30 cellular contexts compared by ENCODE assay signal in the genomic region with DNA sequence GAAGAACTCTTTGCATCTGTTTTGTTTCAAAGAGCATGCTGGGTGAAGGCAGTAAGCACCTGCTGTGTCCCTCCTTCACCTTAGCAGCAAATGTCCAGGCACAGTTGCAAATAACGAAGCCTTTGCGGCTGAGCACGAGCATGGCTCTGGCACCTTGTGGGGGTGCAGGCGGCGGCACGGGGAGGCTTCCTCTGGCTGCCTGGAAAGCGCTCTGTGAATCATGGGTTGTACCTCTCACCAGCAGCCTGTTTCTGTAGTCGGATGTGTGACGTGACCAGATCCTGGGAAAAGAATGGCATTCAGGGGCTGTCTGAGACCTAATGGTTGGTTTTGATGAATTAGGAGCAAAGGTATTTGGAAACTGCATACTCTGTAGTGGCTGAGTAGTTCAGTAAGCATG.
DNase-seq lines count a peak whose midpoint lies in the region; ATAC-seq, FAIRE-seq and TF ChIP-seq lines count a peak whose summit lies in the region.
"Had no signal": no experiment of that assay in that cellular context is flagged by ENCODE, and none has a peak within 500 bp of the region (broad histone marks: within the 10 kb centered on the region; RNA-seq: fewer than 3 reads in every experiment).

No MANE protein-coding gene starts in this region.

- no peak overlapping the region for H3K56ac ChIP-seq in H1 (replicated peaks; ENCODE audit: insufficient read length, low read depth, low read length)

- TF ChIP-seq POLR2A in H1 (IDR thresholded peaks at IDR 0.05; ENCODE audit: control extremely low read depth in 1 of 2, low read depth in 2 of 2, low read length in 2 of 2) = no peak

- no peak overlapping the region for H3K23ac ChIP-seq in H1 (ENCODE audit: insufficient read length)

- no peak overlapping the region for H3K14ac ChIP-seq in H1 (ENCODE audit: insufficient read length)

- H3K4me1 Mint-ChIP-seq in natural killer cell = peaks cover 54 to 63% of the 10 kb centered on the region in 2 donors
- peaks cover 43 to 46% of the 10 kb centered on the region in 2 donors for H3K4me1 Mint-ChIP-seq in natural killer cell treated with Interleukin-12 subunit alpha and Interleukin-12 subunit beta and Interleukin-15 and Interleukin-18, amount 100 ng/mL, for 72 hours (ENCODE audit: low read depth in 2 of 2)
- H3K4me1 Mint-ChIP-seq: IgD-negative memory B cell had no signal

- CTCF ChIA-PET in H1 (lab: Charles Lee; ENCODE audit: partially characterized antibody) = interaction anchor here (0.6 to 3.4 kb wide), 4 partner anchors 9 to 104 kb away, joined by 3 to 24 read pairs (median 4); no protein-coding TSS in a partner anchor

- no peak overlapping the region for H3K18ac ChIP-seq in H1 (ENCODE audit: extremely low read depth, low read length)

- peaks cover 8% of the 10 kb centered on the region for H3K36me3 Mint-ChIP-seq in natural killer cell
- peaks cover 14% of the 10 kb centered on the region for H3K36me3 Mint-ChIP-seq in natural killer cell treated with Interleukin-12 subunit alpha and Interleukin-12 subunit beta and Interleukin-15 and Interleukin-18, amount 100 ng/mL, for 72 hours

- no peaks in the 10 kb centered on the region; a peak in 1 of 7 replicates for H3K4me1 ChIP-seq in H1 (replicated peaks in 1 of 4; ENCODE audit: control insufficient read depth in 3 of 4, insufficient read depth in 4 of 4, low read length in 3 of 4)
- H3K4me1 ChIP-seq: BE2C had no signal

- no peak overlapping the region for H3K4me2 ChIP-seq in H1 (ENCODE audit: insufficient read depth in 1 of 2, low read depth in 2 of 2, low read length in 2 of 2)
- H3K4me2 ChIP-seq: PC-9, SK-N-SH had no signal

- ATAC-seq in natural killer cell = no peak
- ATAC-seq in natural killer cell treated with Interleukin-12 subunit alpha and Interleukin-12 subunit beta and Interleukin-15 and Interleukin-18, amount 100 ng/mL, for 72 hours = no peak
- ATAC-seq: activated CD4-positive, CD25-positive, alpha-beta regulatory T cell treated with anti-CD3 and anti-CD28 coated beads, Interleukin-2, amount 50 U/mL, for 24 hours; activated naive CD8-positive, alpha-beta T cell treated with anti-CD3 and anti-CD28 coated beads, Interleukin-2, amount 50 U/mL, for 24 hours; body of pancreas; esophagus mucosa; left ventricle myocardium superior; stimulated activated naive CD8-positive, alpha-beta T cell treated with anti-CD3 and anti-CD28 coated beads, Interleukin-15, amount 100 ng/mL, for 72 hours had no signal

- no peak overlapping the region; the same call in 1 of the 2 replicates for H2BK5ac ChIP-seq in H1 (ENCODE audit: low read depth, low read length)

- no peak overlapping the region for H2AK5ac ChIP-seq in H1 (ENCODE audit: low read depth, low read length)

- no peak for DNase-seq in natural killer cell
- DNase-seq in natural killer cell treated with Interleukin-12 subunit alpha and Interleukin-12 subunit beta and Interleukin-15 and Interleukin-18, amount 100 ng/mL, for 72 hours (ENCODE audit: low spot score) = no peak
- no peak for DNase-seq in H1 (ENCODE audit: low read depth in 1 of 2, low spot score in 2 of 2)
- DNase-seq in posterior vena cava (ENCODE audit: low spot score) = peak; percentile 60
- no peak for DNase-seq in stimulated activated naive CD4-positive, alpha-beta T cell (lab: John Stamatoyannopoulos, UW)
- no peak for DNase-seq in DMS153 treated with DMSO at 0.1 percent for 48 hours (lab: John Stamatoyannopoulos, UW; ENCODE audit: unreplicated experiment)
- no peak for DNase-seq in HuH-7.5 (ENCODE audit: low spot score)
- DNase-seq: ACHN; activated CD4-positive, alpha-beta memory T cell treated with anti-CD3 and anti-CD28 coated beads, Interleukin-2, amount 10 ng/mL, durations not matched to agents 7 days and 5 days; activated CD8-positive, alpha-beta memory T cell treated with anti-CD3 and anti-CD28 coated beads, Interleukin-2, amount 50 U/mL, for 48 hours; activated naive CD8-positive, alpha-beta T cell treated with anti-CD3 and anti-CD28 coated beads, Interleukin-2, amount 50 U/mL, for 24 hours; BE2C; CD8-positive, alpha-beta memory T cell; glutamatergic neuron; HFFc6; left ventricle myocardium superior; NCI-H2107; PC-9; SK-N-SH; small intestine; stimulated activated naive CD8-positive, alpha-beta T cell treated with anti-CD3 and anti-CD28 coated beads, Interleukin-15, amount 100 ng/mL, for 72 hours had no signal

- H4K20me1 ChIP-seq in H1 (replicated peaks in 1 of 2; ENCODE audit: control insufficient read depth in 1 of 2, insufficient read depth in 2 of 2, low read length in 2 of 2) = peaks cover 5 to 29% of the 10 kb centered on the region in 2 experiments

- H2BK20ac ChIP-seq in H1 (ENCODE audit: low read length) = no peak overlapping the region

- no peak overlapping the region for H2BK12ac ChIP-seq in H1 (ENCODE audit: low read depth, low read length)

- H3K27ac Mint-ChIP-seq in natural killer cell = peak overlapping the region; percentile 31 to 66
- H3K27ac Mint-ChIP-seq in natural killer cell treated with Interleukin-12 subunit alpha and Interleukin-12 subunit beta and Interleukin-15 and Interleukin-18, amount 100 ng/mL, for 72 hours = no peak overlapping the region
- H3K27ac Mint-ChIP-seq: activated CD4-positive, alpha-beta memory T cell treated with anti-CD3 and anti-CD28 coated beads, Interleukin-2, amount 10 ng/mL, durations not matched to agents 7 days and 5 days; activated naive CD8-positive, alpha-beta T cell treated with anti-CD3 and anti-CD28 coated beads, Interleukin-2, amount 50 U/mL, for 24 hours; dendritic cell treated with granulocyte-macrophage colony-stimulating factor and Interleukin-4, amounts not matched to agents 40 ng/mL and 50 ng/mL, for 4 days; HFFc6; T-helper 1 cell treated with Interleukin-12 subunit alpha and Interleukin-12 subunit beta and Interleukin-4 antibody, amounts not matched to agents 30 μg/mL and 1 μg/mL, for 36 hours had no signal

- no peak overlapping the region for H2AFZ ChIP-seq in H1 (ENCODE audit: low read length)
- H2AFZ ChIP-seq: PC-9 had no signal

- H3K9me3 ChIP-seq in H1 (ENCODE audit: insufficient read depth in 2 of 2, low read depth in 1 of 2, low read length in 1 of 2) = no peaks in the 10 kb centered on the region
- H3K9me3 ChIP-seq: BE2C, body of pancreas, SK-N-SH, thoracic aorta had no signal

- TF ChIP-seq CTCF in natural killer cell (IDR thresholded peaks at IDR 0.05) = no peak
- no peak for TF ChIP-seq CTCF in H1 (IDR thresholded peaks at IDR 0.05; ENCODE audit: control extremely low read depth in 1 of 3, insufficient read depth in 1 of 3, low read depth in 1 of 3, low read length in 3 of 3)

- peaks cover 0 to 7% of the 10 kb centered on the region in 2 experiments; a peak in 1 of 4 replicates for H3K79me2 ChIP-seq in H1 (ENCODE audit: control insufficient read depth in 1 of 2, insufficient read depth in 2 of 2, low read length in 2 of 2)

- FAIRE-seq in H1 (lab: Jason Lieb, UNC) = no peak
- FAIRE-seq: GM12892, islet of Langerhans, small intestine had no signal

- no peak overlapping the region for H3K4ac ChIP-seq in H1 (replicated peaks; ENCODE audit: insufficient read length, low read depth, low read length)

- no peak overlapping the region for H2BK120ac ChIP-seq in H1 (replicated peaks; ENCODE audit: low read depth, low read length)

- no peak overlapping the region for H3K27ac ChIP-seq in H1 (ENCODE audit: low read depth, low read length)
- H3K27ac ChIP-seq: body of pancreas, PC-9, thoracic aorta had no signal

- no peaks in the 10 kb centered on the region for H3K9me3 Mint-ChIP-seq in natural killer cell
- no peaks in the 10 kb centered on the region for H3K9me3 Mint-ChIP-seq in natural killer cell treated with Interleukin-12 subunit alpha and Interleukin-12 subunit beta and Interleukin-15 and Interleukin-18, amount 100 ng/mL, for 72 hours
- H3K9me3 Mint-ChIP-seq: activated CD4-positive, alpha-beta memory T cell treated with anti-CD3 and anti-CD28 coated beads, Interleukin-2, amount 10 ng/mL, durations not matched to agents 7 days and 5 days; activated naive CD8-positive, alpha-beta T cell treated with anti-CD3 and anti-CD28 coated beads, Interleukin-2, amount 50 U/mL, for 24 hours; CD8-positive, alpha-beta memory T cell; dendritic cell treated with granulocyte-macrophage colony-stimulating factor and Interleukin-4, amounts not matched to agents 40 ng/mL and 50 ng/mL, for 4 days; HFFc6; IgD-negative memory B cell; stimulated activated naive CD8-positive, alpha-beta T cell treated with anti-CD3 and anti-CD28 coated beads, Interleukin-15, amount 100 ng/mL, for 72 hours; T-helper 1 cell treated with Interleukin-12 subunit alpha and Interleukin-12 subunit beta and Interleukin-4 antibody, amounts not matched to agents 30 μg/mL and 1 μg/mL, for 36 hours had no signal

- no peaks in the 10 kb centered on the region for H3K27me3 Mint-ChIP-seq in natural killer cell (ENCODE audit: low read depth in 2 of 2)
- no peaks in the 10 kb centered on the region for H3K27me3 Mint-ChIP-seq in natural killer cell treated with Interleukin-12 subunit alpha and Interleukin-12 subunit beta and Interleukin-15 and Interleukin-18, amount 100 ng/mL, for 72 hours
- H3K27me3 Mint-ChIP-seq: activated CD4-positive, alpha-beta memory T cell treated with anti-CD3 and anti-CD28 coated beads, Interleukin-2, amount 10 ng/mL, durations not matched to agents 7 days and 5 days; activated naive CD8-positive, alpha-beta T cell treated with anti-CD3 and anti-CD28 coated beads, Interleukin-2, amount 50 U/mL, for 24 hours; dendritic cell treated with granulocyte-macrophage colony-stimulating factor and Interleukin-4, amounts not matched to agents 40 ng/mL and 50 ng/mL, for 4 days; IgD-negative memory B cell; stimulated activated naive CD8-positive, alpha-beta T cell treated with anti-CD3 and anti-CD28 coated beads, Interleukin-15, amount 100 ng/mL, for 72 hours had no signal

- no peaks in the 10 kb centered on the region for H3K27me3 ChIP-seq in H1 (replicated peaks in 1 of 4; ENCODE audit: control insufficient read depth in 3 of 4, extremely low read depth in 1 of 4, insufficient read depth in 3 of 4, low read length in 3 of 4)
- H3K27me3 ChIP-seq: BE2C, body of pancreas had no signal

- H4K8ac ChIP-seq in H1 (ENCODE audit: extremely low read depth, insufficient read depth, low read length) = no peak overlapping the region; the same call in 1 of the 2 replicates

- intact Hi-C loops in natural killer cell (cut with micrococcal nuclease) (no loop called here), posterior vena cava (cut with DNase I) (no loop called here)

- POLR2A ChIA-PET in H1 (lab: Charles Lee; ENCODE audit: partially characterized antibody) = no interaction called here

- H2BK15ac ChIP-seq in H1 (ENCODE audit: low read length) = no peak overlapping the region

- H4K91ac ChIP-seq in H1 (replicated peaks; ENCODE audit: insufficient read length, low read length) = peak overlapping the region; percentile 3

- no peak overlapping the region for H3K4me3 Mint-ChIP-seq in natural killer cell
- no peak overlapping the region for H3K4me3 Mint-ChIP-seq in natural killer cell treated with Interleukin-12 subunit alpha and Interleukin-12 subunit beta and Interleukin-15 and Interleukin-18, amount 100 ng/mL, for 72 hours
- H3K4me3 Mint-ChIP-seq: activated CD4-positive, alpha-beta memory T cell treated with anti-CD3 and anti-CD28 coated beads, Interleukin-2, amount 10 ng/mL, durations not matched to agents 7 days and 5 days; activated naive CD8-positive, alpha-beta T cell treated with anti-CD3 and anti-CD28 coated beads, Interleukin-2, amount 50 U/mL, for 24 hours; CD8-positive, alpha-beta memory T cell; dendritic cell treated with granulocyte-macrophage colony-stimulating factor and Interleukin-4, amounts not matched to agents 40 ng/mL and 50 ng/mL, for 4 days; HFFc6; IgD-negative memory B cell; stimulated activated naive CD8-positive, alpha-beta T cell treated with anti-CD3 and anti-CD28 coated beads, Interleukin-15, amount 100 ng/mL, for 72 hours; T-helper 1 cell treated with Interleukin-12 subunit alpha and Interleukin-12 subunit beta and Interleukin-4 antibody, amounts not matched to agents 30 μg/mL and 1 μg/mL, for 36 hours had no signal

- no peak for TF ChIP-seq EP300 in H1 (IDR thresholded peaks at IDR 0.05; ENCODE audit: borderline replicate concordance in 1 of 2, low read depth in 2 of 2, low read length in 2 of 2)

- peaks cover 24 to 99% (median 76%) of the 10 kb centered on the region in 4 experiments for H3K36me3 ChIP-seq in H1 (ENCODE audit: control insufficient read depth in 2 of 4, insufficient read depth in 4 of 4, low read length in 3 of 4)

- no peak overlapping the region for H4K5ac ChIP-seq in H1 (ENCODE audit: insufficient read length, low read depth, low read length)

- no peaks in the 10 kb centered on the region for H3K23me2 ChIP-seq in H1 (ENCODE audit: low read depth, low read length)

- H3K4me3 ChIP-seq in H1 (ENCODE audit: extremely low read depth in 1 of 4, insufficient read depth in 2 of 4, low read depth in 3 of 4, low read length in 4 of 4) = no peak overlapping the region
- H3K4me3 ChIP-seq: body of pancreas, PC-9, thoracic aorta had no signal

- 96% methylated on average over 9 of the region's 9 CpGs; no CpG with 5 or more reads in 1 of the 2 experiments for WGBS in H1 (ENCODE audit: extremely low coverage in 1 of 2, insufficient coverage in 1 of 2, insufficient read length in 1 of 2, insufficient replicate concordance in 2 of 2, low coverage in 1 of 2, low lambda C conversion rate in 2 of 2, missing lambda C conversion rate in 1 of 2), 2 experiments

- H3K79me1 ChIP-seq in H1 (ENCODE audit: low read depth, low read length) = peaks cover 5% of the 10 kb centered on the region; the same call in 1 of the 2 replicates

- TF ChIP-seq RAD21 in H1 (IDR thresholded peaks at IDR 0.05 in 1 of 2, conservative IDR thresholded peaks at IDR 0.05 in 1 of 2; ENCODE audit: low read depth in 2 of 2, low read length in 2 of 2) = no peak

- no peak overlapping the region for H3K9ac ChIP-seq in H1 (replicated peaks in 1 of 4; ENCODE audit: extremely low read depth in 1 of 4, low read depth in 3 of 4, low read length in 3 of 4)
- H3K9ac ChIP-seq: SK-N-SH had no signal

Comparison
In these comparisons a context has a peak if more than half of its experiments do, and no peak if none do; other contexts are left out.
1. H3K27ac Mint-ChIP-seq: peak in natural killer cell (2 of 2); none in natural killer cell treated with Interleukin-12 subunit alpha and Interleukin-12 subunit beta and Interleukin-15 and Interleukin-18, amount 100 ng/mL, for 72 hours (0 of 2).